In the genomic region with DNA sequence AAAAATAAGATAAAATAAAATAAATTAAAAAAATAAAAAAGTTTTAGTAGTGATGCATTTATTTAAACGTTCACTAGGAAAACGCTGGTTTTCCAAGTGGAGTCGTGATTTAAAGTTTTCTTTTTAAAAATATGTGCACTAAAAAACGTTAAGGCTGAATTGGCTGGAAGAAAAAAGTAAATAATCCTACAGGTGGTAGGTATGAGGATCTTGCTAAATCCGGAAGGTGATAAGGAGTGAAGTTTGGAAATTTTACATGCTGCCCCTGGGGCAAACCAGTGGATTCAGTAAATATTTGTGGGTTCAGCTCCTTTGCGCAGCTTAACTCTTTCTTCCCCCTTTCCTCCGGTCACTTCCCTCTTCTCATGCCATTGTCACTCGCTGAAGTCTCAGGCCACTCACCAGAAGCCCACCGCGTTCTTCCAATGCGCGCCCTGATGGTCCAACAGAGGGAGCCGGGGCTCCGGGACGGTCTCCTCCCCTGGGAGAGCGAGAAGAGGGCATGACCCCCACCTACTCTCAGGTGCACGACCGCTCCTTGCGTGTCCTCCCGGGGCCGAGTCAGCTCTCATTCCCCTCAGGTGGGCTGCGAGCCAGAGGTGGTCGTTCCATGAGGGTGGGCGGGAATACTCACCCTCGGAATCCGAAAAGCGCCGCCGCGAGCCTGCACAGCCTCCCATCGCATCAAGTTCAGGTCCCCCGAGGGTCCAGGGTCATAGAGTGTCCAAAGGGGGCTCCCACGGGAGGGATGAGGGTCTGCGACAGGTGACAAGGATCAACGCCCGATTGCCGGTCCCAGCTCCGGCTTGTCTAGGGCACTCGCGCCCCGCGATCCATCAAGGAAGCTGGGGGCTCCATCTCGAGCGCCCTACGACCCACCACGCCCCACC, we compare ENCODE assay signal across 9 cellular contexts. TPM values are rescaled to one million over a fixed set of nuclear protein-coding genes. Genes with fewer than 3 reads are reported as not detected.
DNase-seq lines count a peak whose midpoint lies in the region; ATAC-seq, FAIRE-seq and TF ChIP-seq lines count a peak whose summit lies in the region.
"Had no signal": no experiment of that assay in that cellular context is flagged by ENCODE, and none has a peak within 500 bp of the region (broad histone marks: within the 10 kb centered on the region; RNA-seq: fewer than 3 reads in every experiment).

No MANE protein-coding gene starts in this region.

- CTCF ChIA-PET in PC-3 (lab: Charles Lee) = no interaction called here

- H3K36me3 ChIP-seq in PC-3 (ENCODE audit: low read depth, low read length) (no peaks in the 10 kb centered on the region), bronchial epithelial cell (ENCODE audit: control insufficient read depth, insufficient read depth, low read length) (peaks cover 5% of the 10 kb centered on the region)

- no peaks in the 10 kb centered on the region for H4K20me1 ChIP-seq in PC-3 (ENCODE audit: low read length)

- POLR2A ChIA-PET in PC-3 (lab: Charles Lee; ENCODE audit: unreplicated experiment) = no interaction called here

- peaks cover 47 to 51% of the 10 kb centered on the region in 2 donors for H3K4me1 Mint-ChIP-seq in stimulated activated naive B cell treated with anti-CD40 and anti-IgM and Interleukin-4, amounts not matched to agents 10 μg/mL and 1 μg/mL and 100 μg/mL, for 72 hours

- H3K4me1 ChIP-seq in PC-3 (ENCODE audit: insufficient read depth, low read length) = no peaks in the 10 kb centered on the region

- peaks cover 19 to 28% of the 10 kb centered on the region in 2 donors for H3K36me3 Mint-ChIP-seq in stimulated activated naive B cell treated with anti-CD40 and anti-IgM and Interleukin-4, amounts not matched to agents 10 μg/mL and 1 μg/mL and 100 μg/mL, for 72 hours

- peak overlapping the region; percentile 94 for H3K9ac ChIP-seq in PC-3 (ENCODE audit: low read length)

- H3K4me2 ChIP-seq in PC-3 (ENCODE audit: low read length) = peak overlapping the region; percentile 98

- H3F3A ChIP-seq in PC-3 (ENCODE audit: low read length, unreplicated experiment) = no peaks in the 10 kb centered on the region

- H3K4me3 Mint-ChIP-seq in stimulated activated naive B cell treated with anti-CD40 and anti-IgM and Interleukin-4, amounts not matched to agents 10 μg/mL and 1 μg/mL and 100 μg/mL, for 72 hours = peak overlapping the region; percentile 91 to 99

- H3K9me3 ChIP-seq in PC-3 (ENCODE audit: low read length) = no peaks in the 10 kb centered on the region

- peak overlapping the region; percentile 99 for H3K4me3 ChIP-seq in PC-3 (ENCODE audit: low read length)
- H3K4me3 ChIP-seq in bronchial epithelial cell (ENCODE audit: low read depth, low read length) = peak overlapping the region; percentile 92

- intact Hi-C loops in PC-3 (cut with micrococcal nuclease) = no loop called here

- ATAC-seq in HG02623 (IDR thresholded peaks at IDR 0.05; ENCODE audit: unreplicated experiment) (peak; percentile 9), PC-3 (peak; percentile 60)
- ATAC-seq in stimulated activated naive B cell treated with anti-CD40 and anti-IgM and Interleukin-4, amounts not matched to agents 10 μg/mL and 1 μg/mL and 100 μg/mL, for 72 hours (replicated peaks) = no peak

- H3K27me3 Mint-ChIP-seq in stimulated activated naive B cell treated with anti-CD40 and anti-IgM and Interleukin-4, amounts not matched to agents 10 μg/mL and 1 μg/mL and 100 μg/mL, for 72 hours = no peaks in the 10 kb centered on the region

- DNase-seq in NCI-H1105 treated with DMSO at 0.1 percent for 48 hours (lab: John Stamatoyannopoulos, UW) (peak; percentile 20), NCI-H1105 (lab: John Stamatoyannopoulos, UW) (no peak), PC-3 (peak; percentile 49), bronchial epithelial cell (ENCODE audit: low read depth) (peak; percentile 31), H4 (ENCODE audit: low spot score) (no peak)
- no peak for DNase-seq in stimulated activated naive B cell treated with anti-CD40 and anti-IgM and Interleukin-4, amounts not matched to agents 10 μg/mL and 1 μg/mL and 100 μg/mL, for 72 hours

- H2AFZ ChIP-seq in PC-3 (ENCODE audit: low read length) = peak overlapping the region; percentile 98

- FAIRE-seq in bronchial epithelial cell (lab: Jason Lieb, UNC) = no peak
- FAIRE-seq: colon had no signal

- TF ChIP-seq CTCF in PC-3 (conservative IDR thresholded peaks at IDR 0.05; ENCODE audit: low read depth, low read length) (peak; percentile 34; the same call in 1 of the 2 replicates), bronchial epithelial cell (IDR thresholded peaks at IDR 0.05; ENCODE audit: insufficient read depth, low read length, severe bottlenecking) (peak; percentile 41)

- peak overlapping the region; percentile 99 for H3K27ac Mint-ChIP-seq in stimulated activated naive B cell treated with anti-CD40 and anti-IgM and Interleukin-4, amounts not matched to agents 10 μg/mL and 1 μg/mL and 100 μg/mL, for 72 hours

- no peaks in the 10 kb centered on the region for H3K9me2 ChIP-seq in PC-3 (replicated peaks; ENCODE audit: low read length)

- H3K27ac ChIP-seq in PC-3 (ENCODE audit: low read length) (0 out of 2 replicates have a peak overlapping the region, but pooled peaks have one; percentile 19), layer of hippocampus (ENCODE audit: low read depth, low read length) (peak overlapping the region; percentile 98)

- H3K27me3 ChIP-seq in PC-3 (ENCODE audit: low read length) (no peaks in the 10 kb centered on the region), bronchial epithelial cell (ENCODE audit: control insufficient read depth, insufficient read depth, low read length) (no peaks in the 10 kb centered on the region), layer of hippocampus (ENCODE audit: control insufficient read depth, insufficient read depth, low read length) (no peaks in the 10 kb centered on the region)

- BruUV-seq in PC-3 (replicated peaks; lab: Mats Ljungman, UMichigan) = TSS peak; percentile 69

- H3K9me3 Mint-ChIP-seq in stimulated activated naive B cell treated with anti-CD40 and anti-IgM and Interleukin-4, amounts not matched to agents 10 μg/mL and 1 μg/mL and 100 μg/mL, for 72 hours = no peaks in the 10 kb centered on the region

- 0 out of 2 replicates have a peak, but pooled peaks cover 4% of the 10 kb centered on the region for H3K79me2 ChIP-seq in PC-3 (ENCODE audit: low read length)

RNA-seq across cellular contexts. Expression of a gene that starts 0.5 kb away (rescaled TPM):
- total RNA-seq in PC-3 (2014; rRNA removed) (10.7 and 13.3 TPM in 2 replicates), bronchial epithelial cell (9.5 and 11.6 TPM in 2 replicates)
- 15.4 and 18.1 TPM in 2 replicates for total RNA-seq in H4 (2014; rRNA removed; shearing (Covaris generic))

RNA-seq across cellular contexts. Expression of a gene that starts 3.1 kb away (rescaled TPM):
- total RNA-seq in PC-3 (2014; rRNA removed) (0.04 TPM in 1 of 2 replicates, not detected in the other), bronchial epithelial cell (not detected in 2 replicates)
- not detected in 2 replicates for total RNA-seq in H4 (2014; rRNA removed; shearing (Covaris generic))

RNA-seq across cellular contexts. Expression of a gene that starts 15.3 kb away (rescaled TPM):
- total RNA-seq in PC-3 (2014; rRNA removed) (not detected in 2 replicates), bronchial epithelial cell (not detected in 2 replicates)
- not detected in 2 replicates for total RNA-seq in H4 (2014; rRNA removed; shearing (Covaris generic))

RNA-seq across cellular contexts. Expression of a gene that starts 19.2 kb away (rescaled TPM):
- total RNA-seq in PC-3 (2014; rRNA removed) (not detected in 2 replicates), bronchial epithelial cell (not detected in 2 replicates)
- not detected in 2 replicates for total RNA-seq in H4 (2014; rRNA removed; shearing (Covaris generic))

RNA-seq across cellular contexts. Expression of a gene that starts 47.4 kb away (rescaled TPM):
- total RNA-seq in PC-3 (2014; rRNA removed) = 9.2 and 16.5 TPM in 2 replicates
- 65.3 and 163 TPM in 2 replicates for total RNA-seq in bronchial epithelial cell
- total RNA-seq in H4 (2014; rRNA removed; shearing (Covaris generic)) = 52.0 and 53.5 TPM in 2 replicates

Comparison
In these comparisons a context has a peak if more than half of its experiments do, and no peak if none do; other contexts are left out.
1. DNase-seq: peak in NCI-H1105 treated with DMSO at 0.1 percent for 48 hours (single experiment), PC-3 (single experiment) and bronchial epithelial cell (single experiment); none in NCI-H1105 (single experiment), stimulated activated naive B cell treated with anti-CD40 and anti-IgM and Interleukin-4, amounts not matched to agents 10 μg/mL and 1 μg/mL and 100 μg/mL, for 72 hours (single experiment) and H4 (single experiment).
2. ATAC-seq: peak in HG02623 (single experiment) and PC-3 (single experiment); none in stimulated activated naive B cell treated with anti-CD40 and anti-IgM and Interleukin-4, amounts not matched to agents 10 μg/mL and 1 μg/mL and 100 μg/mL, for 72 hours (0 of 2).